Comparison of ENCODE assay signal across 8 cellular contexts in genomic region chr2:27798948-27799645, GRCh38. TPM values are rescaled to one million over a fixed set of nuclear protein-coding genes. Genes with fewer than 3 reads are reported as not detected.
DNase-seq lines count a peak whose midpoint lies in the region; FAIRE-seq and TF ChIP-seq lines count a peak whose summit lies in the region.
"Had no signal": no experiment of that assay in that cellular context is flagged by ENCODE, and none has a peak within 500 bp of the region (broad histone marks: within the 10 kb centered on the region; RNA-seq: fewer than 3 reads in every experiment).

No MANE protein-coding gene starts in this region.

- peaks cover 63% of the 10 kb centered on the region for H3K4me1 Mint-ChIP-seq in chondrocyte (ENCODE audit: low read depth)
- no peaks in the 10 kb centered on the region for H3K4me1 Mint-ChIP-seq in activated naive CD4-positive, alpha-beta T cell treated with anti-CD3 and anti-CD28 coated beads for 36 hours (ENCODE audit: low read depth)

- no peaks in the 10 kb centered on the region for H3K36me3 Mint-ChIP-seq in chondrocyte (ENCODE audit: low read depth)
- H3K36me3 Mint-ChIP-seq in activated naive CD4-positive, alpha-beta T cell treated with anti-CD3 and anti-CD28 coated beads for 36 hours (ENCODE audit: low read depth): no peaks in the 10 kb centered on the region

- intact Hi-C loops in activated naive CD4-positive, alpha-beta T cell treated with anti-CD3 and anti-CD28 coated beads for 36 hours (cut with micrococcal nuclease): no loop called here

- no peak for TF ChIP-seq CTCF in chondrocyte (IDR thresholded peaks at IDR 0.05)

- FAIRE-seq in urothelium cell line (lab: Jason Lieb, UNC): peak; percentile 89

- CTCF ChIA-PET in activated naive CD4-positive, alpha-beta T cell treated with anti-CD3 and anti-CD28 coated beads for 36 hours (lab: Charles Lee): interaction anchor here (1.5 kb wide), 1 partner anchor 45 kb away, joined by 3 read pairs; no protein-coding TSS in a partner anchor

- no peak; the same call in 1 of the 2 replicates for TF ChIP-seq RAD21 in Ishikawa (IDR thresholded peaks at IDR 0.05; ENCODE audit: low read depth)

- no peaks in the 10 kb centered on the region for H3K27me3 Mint-ChIP-seq in chondrocyte (ENCODE audit: low read depth)
- H3K27me3 Mint-ChIP-seq in activated naive CD4-positive, alpha-beta T cell treated with anti-CD3 and anti-CD28 coated beads for 36 hours (ENCODE audit: low read depth): no peaks in the 10 kb centered on the region

- peak overlapping the region; percentile 98 for H3K27ac Mint-ChIP-seq in chondrocyte (ENCODE audit: unreplicated experiment)
- no peak overlapping the region for H3K27ac Mint-ChIP-seq in activated naive CD4-positive, alpha-beta T cell treated with anti-CD3 and anti-CD28 coated beads for 36 hours

- no peaks in the 10 kb centered on the region for H3K9me3 Mint-ChIP-seq in chondrocyte (ENCODE audit: low read depth)
- H3K9me3 Mint-ChIP-seq in activated naive CD4-positive, alpha-beta T cell treated with anti-CD3 and anti-CD28 coated beads for 36 hours: no peaks in the 10 kb centered on the region

- peak overlapping the region; percentile 15 for H3K4me3 Mint-ChIP-seq in chondrocyte (ENCODE audit: unreplicated experiment)
- no peak overlapping the region for H3K4me3 Mint-ChIP-seq in activated naive CD4-positive, alpha-beta T cell treated with anti-CD3 and anti-CD28 coated beads for 36 hours

- DNase-seq in chondrocyte (ENCODE audit: low spot score): no peak
- DNase-seq in left kidney (ENCODE audit: low read depth, low spot score): peak; percentile 16
- DNase-seq in urothelium cell line (ENCODE audit: low spot score): peak; percentile 94
- DNase-seq in activated naive CD4-positive, alpha-beta T cell treated with anti-CD3 and anti-CD28 coated beads for 36 hours: no peak
- no peak for DNase-seq in stimulated activated CD8-positive, alpha-beta memory T cell treated with anti-CD3 and anti-CD28 coated beads, Interleukin-4, amount 100 ng/mL, for 48 hours
- no peak for DNase-seq in NCI-H1417 (lab: John Stamatoyannopoulos, UW)
- DNase-seq: activated CD8-positive, alpha-beta memory T cell treated with anti-CD3 and anti-CD28 coated beads for 24 hours had no signal

- TF ChIP-seq EP300 in Ishikawa (IDR thresholded peaks at IDR 0.05; ENCODE audit: borderline replicate concordance): peak; percentile 88

TF ChIP-seq in Ishikawa, 13 proteins besides CTCF, POLR2A, EP300 and RAD21:
- TF ChIP-seq CREB1 (IDR thresholded peaks at IDR 0.05; ENCODE audit: low read depth) (peak; percentile 42; the same call in 1 of the 2 replicates), NFIC (IDR thresholded peaks at IDR 0.05) (no peak), TCF12 (IDR thresholded peaks at IDR 0.05; ENCODE audit: low read depth) (peak; percentile 84), USF1 (IDR thresholded peaks at IDR 0.05) (no peak), REST (IDR thresholded peaks at IDR 0.05; ENCODE audit: low read depth) (no peak), TAF1 (IDR thresholded peaks at IDR 0.05; ENCODE audit: low read depth) (no peak), TEAD4 (IDR thresholded peaks at IDR 0.05) (peak; percentile 98), YY1 (IDR thresholded peaks at IDR 0.05; ENCODE audit: low read depth) (peak; percentile 8; the same call in 1 of the 2 replicates), FOXM1 (IDR thresholded peaks at IDR 0.05; ENCODE audit: borderline replicate concordance, low read depth) (peak; percentile 67; the same call in 1 of the 2 replicates), CEBPB (IDR thresholded peaks at IDR 0.05) (peak; percentile 1; the same call in 1 of the 2 replicates), MAX (IDR thresholded peaks at IDR 0.05) (peak; percentile 39)

RNA-seq across cellular contexts. Expression of gene MRPL33, which starts 27.6 kb away (rescaled TPM):
- total RNA-seq in chondrocyte: 59.9 to 64.9 TPM (median 62.1 TPM) in 3 replicates
- total RNA-seq in activated naive CD4-positive, alpha-beta T cell treated with anti-CD3 and anti-CD28 coated beads for 36 hours: 10 to 100 TPM; 57.4 to 60.5 TPM

Comparison
In these comparisons a context has a peak if more than half of its experiments do, and no peak if none do; other contexts are left out.
1. DNase-seq: peak in left kidney (single experiment) and urothelium cell line (single experiment); none in chondrocyte (single experiment), activated naive CD4-positive, alpha-beta T cell treated with anti-CD3 and anti-CD28 coated beads for 36 hours (single experiment), stimulated activated CD8-positive, alpha-beta memory T cell treated with anti-CD3 and anti-CD28 coated beads, Interleukin-4, amount 100 ng/mL, for 48 hours (single experiment) and NCI-H1417 (0 of 3).